ENCODE assay signal across 12 cellular contexts in the genomic region with DNA sequence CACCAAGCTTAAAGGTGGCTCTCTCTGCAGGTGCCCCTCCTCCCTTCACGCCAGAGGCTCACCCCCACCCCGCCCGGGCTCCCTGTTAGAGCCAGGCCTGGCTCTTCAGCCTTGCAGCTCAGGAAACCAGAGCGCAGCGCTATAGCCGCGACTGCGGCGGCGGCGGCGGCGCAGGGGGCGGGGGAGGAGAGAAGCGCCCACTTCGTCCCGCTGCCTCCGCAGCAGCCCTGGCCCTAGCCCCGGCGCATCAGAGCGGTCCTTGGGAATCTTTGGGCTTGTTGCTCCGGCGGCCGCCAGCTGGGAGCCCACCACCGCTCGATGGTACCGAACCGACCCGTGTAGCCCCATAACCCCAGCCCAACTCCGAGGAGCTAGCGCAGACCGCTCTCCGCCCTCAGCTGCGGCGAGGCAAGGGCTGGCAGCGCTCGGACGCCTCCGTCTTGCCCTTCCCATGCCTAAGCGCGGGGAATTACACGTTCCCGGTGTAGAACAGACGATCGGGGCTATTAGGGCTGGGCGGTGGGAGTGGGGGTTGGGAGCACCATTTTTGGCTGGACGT. TPM values are rescaled to one million over a fixed set of nuclear protein-coding genes. Genes with fewer than 3 reads are reported as not detected.
DNase-seq lines count a peak whose midpoint lies in the region; TF ChIP-seq lines count a peak whose summit lies in the region.
"Had no signal": no experiment of that assay in that cellular context is flagged by ENCODE, and none has a peak within 500 bp of the region (broad histone marks: within the 10 kb centered on the region; RNA-seq: fewer than 3 reads in every experiment).

No MANE protein-coding gene starts in this region.

- H2AFZ ChIP-seq in smooth muscle cell (ENCODE audit: low read depth): no peak overlapping the region

- H3K9ac ChIP-seq in iPS-20b (ENCODE audit: low read depth, low read length) (no peak overlapping the region), smooth muscle cell (ENCODE audit: low read depth) (no peak overlapping the region)

- 1% methylated on average over 44 of the region's 47 CpGs for WGBS in smooth muscle cell (ENCODE audit: low lambda C conversion rate)

- TF ChIP-seq CTCF in VCaP (conservative IDR thresholded peaks at IDR 0.05) (no peak), smooth muscle cell (IDR thresholded peaks at IDR 0.05; ENCODE audit: borderline replicate concordance, insufficient read depth, poor library complexity, severe bottlenecking) (no peak)

- DNase-seq in NCI-H748 (lab: John Stamatoyannopoulos, UW; ENCODE audit: unreplicated experiment) (peak; percentile 47), NCI-H748 treated with DMSO at 0.1 percent for 48 hours (lab: John Stamatoyannopoulos, UW) (no peak), smooth muscle cell (lab: John Stamatoyannopoulos, UW; ENCODE audit: unreplicated experiment) (no peak), cortex of kidney (lab: John Stamatoyannopoulos, UW) (no peak), glomerular visceral epithelial cell (ENCODE audit: extremely low spot score) (no peak), putamen (ENCODE audit: low spot score) (no peak)
- DNase-seq: heart right ventricle, NCI-H2107 had no signal

- H3F3A ChIP-seq in smooth muscle cell (ENCODE audit: low read depth): no peaks in the 10 kb centered on the region

- H3K9me3 ChIP-seq in iPS-20b (ENCODE audit: insufficient read depth, low read depth, low read length) (no peaks in the 10 kb centered on the region), smooth muscle cell (replicated peaks; ENCODE audit: low read depth) (no peaks in the 10 kb centered on the region)
- H3K9me3 ChIP-seq: A549, heart right ventricle had no signal

- H4K20me1 ChIP-seq in smooth muscle cell (ENCODE audit: low read depth): no peaks in the 10 kb centered on the region

- H3K36me3 ChIP-seq in iPS-20b (ENCODE audit: insufficient read depth, low read depth, low read length) (no peaks in the 10 kb centered on the region), smooth muscle cell (ENCODE audit: low read depth) (no peaks in the 10 kb centered on the region)
- H3K36me3 ChIP-seq: heart right ventricle had no signal

- peaks cover 100% of the 10 kb centered on the region for H3K27me3 ChIP-seq in iPS-20b (ENCODE audit: insufficient read depth, low read length)
- peaks cover 96% of the 10 kb centered on the region for H3K27me3 ChIP-seq in smooth muscle cell (ENCODE audit: low read depth)

- peak overlapping the region; percentile 67; the same call in 1 of the 2 replicates for H3K27ac ChIP-seq in VCaP
- H3K27ac ChIP-seq in iPS-20b (ENCODE audit: low read length): no peak overlapping the region
- no peak overlapping the region for H3K27ac ChIP-seq in smooth muscle cell (ENCODE audit: low read depth)
- H3K27ac ChIP-seq: A549, heart right ventricle, skin epidermis had no signal

- H3K79me2 ChIP-seq in smooth muscle cell (ENCODE audit: low read depth): no peaks in the 10 kb centered on the region

- H3K4me2 ChIP-seq in smooth muscle cell: peak overlapping the region; percentile 22

- H3K4me1 ChIP-seq in iPS-20b (ENCODE audit: insufficient read depth, low read length) (peaks cover 4% of the 10 kb centered on the region; the same call in 1 of the 2 replicates), smooth muscle cell (ENCODE audit: low read depth) (peaks cover 15% of the 10 kb centered on the region)

- H3K4me3 ChIP-seq in iPS-20b (ENCODE audit: low read length): peak overlapping the region; percentile 70
- no peak overlapping the region for H3K4me3 ChIP-seq in smooth muscle cell
- H3K4me3 ChIP-seq: skin epidermis had no signal

RNA-seq across cellular contexts. Expression of gene RASGRF1, which starts 1.2 kb away (rescaled TPM):
- total RNA-seq in smooth muscle cell: 0.22 TPM in 1 of 2 replicates, not detected in the other
- polyA plus RNA-seq in smooth muscle cell: 0.17 TPM in 1 of 2 replicates, not detected in the other
